Comparison of ENCODE assay signal across 1 cellular context in the genomic region with DNA sequence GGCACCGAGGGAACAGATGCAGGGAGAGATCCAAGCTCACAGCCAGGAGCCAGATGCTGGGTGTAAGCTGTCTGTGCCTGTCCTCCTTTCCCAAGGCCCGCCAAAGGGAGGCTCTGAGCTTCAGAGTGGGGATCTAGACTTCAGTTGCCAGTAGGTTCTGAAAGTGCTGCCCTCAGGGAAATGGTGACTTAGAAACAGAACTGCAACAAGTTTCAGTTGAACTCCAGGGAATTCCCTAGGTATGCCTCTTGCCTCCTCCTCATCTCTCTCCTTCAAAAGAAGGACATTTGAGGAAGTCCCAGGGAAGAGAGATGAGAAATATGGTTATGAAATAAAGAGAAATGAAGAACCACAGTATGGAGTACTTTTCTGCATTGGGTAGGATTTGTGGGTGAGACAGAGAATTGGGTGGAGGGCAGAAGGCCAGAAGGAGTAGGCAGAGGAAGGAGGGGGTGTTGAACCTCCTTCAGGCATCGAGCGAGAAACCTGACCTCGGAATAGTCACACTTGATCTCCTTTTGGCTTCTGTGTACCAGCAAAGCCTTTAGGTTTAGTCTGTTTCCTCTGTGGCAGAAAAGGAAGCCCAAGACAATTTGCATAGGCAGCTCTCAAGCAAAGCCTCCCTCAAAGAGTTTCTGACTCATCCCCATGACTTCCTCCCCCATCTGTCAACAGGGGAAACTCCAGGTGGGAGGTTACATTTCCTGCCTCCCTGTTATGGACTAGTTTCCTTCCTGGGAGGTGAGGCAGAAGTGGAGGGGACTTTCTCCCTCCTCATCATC.
TF ChIP-seq lines count a peak whose summit lies in the region.

No MANE protein-coding gene starts in this region.

TF ChIP-seq in GM12878, 131 proteins besides CTCF, POLR2A, EP300 and RAD21 (continued from another document and continues in another):
- TF ChIP-seq, protein P1, sequence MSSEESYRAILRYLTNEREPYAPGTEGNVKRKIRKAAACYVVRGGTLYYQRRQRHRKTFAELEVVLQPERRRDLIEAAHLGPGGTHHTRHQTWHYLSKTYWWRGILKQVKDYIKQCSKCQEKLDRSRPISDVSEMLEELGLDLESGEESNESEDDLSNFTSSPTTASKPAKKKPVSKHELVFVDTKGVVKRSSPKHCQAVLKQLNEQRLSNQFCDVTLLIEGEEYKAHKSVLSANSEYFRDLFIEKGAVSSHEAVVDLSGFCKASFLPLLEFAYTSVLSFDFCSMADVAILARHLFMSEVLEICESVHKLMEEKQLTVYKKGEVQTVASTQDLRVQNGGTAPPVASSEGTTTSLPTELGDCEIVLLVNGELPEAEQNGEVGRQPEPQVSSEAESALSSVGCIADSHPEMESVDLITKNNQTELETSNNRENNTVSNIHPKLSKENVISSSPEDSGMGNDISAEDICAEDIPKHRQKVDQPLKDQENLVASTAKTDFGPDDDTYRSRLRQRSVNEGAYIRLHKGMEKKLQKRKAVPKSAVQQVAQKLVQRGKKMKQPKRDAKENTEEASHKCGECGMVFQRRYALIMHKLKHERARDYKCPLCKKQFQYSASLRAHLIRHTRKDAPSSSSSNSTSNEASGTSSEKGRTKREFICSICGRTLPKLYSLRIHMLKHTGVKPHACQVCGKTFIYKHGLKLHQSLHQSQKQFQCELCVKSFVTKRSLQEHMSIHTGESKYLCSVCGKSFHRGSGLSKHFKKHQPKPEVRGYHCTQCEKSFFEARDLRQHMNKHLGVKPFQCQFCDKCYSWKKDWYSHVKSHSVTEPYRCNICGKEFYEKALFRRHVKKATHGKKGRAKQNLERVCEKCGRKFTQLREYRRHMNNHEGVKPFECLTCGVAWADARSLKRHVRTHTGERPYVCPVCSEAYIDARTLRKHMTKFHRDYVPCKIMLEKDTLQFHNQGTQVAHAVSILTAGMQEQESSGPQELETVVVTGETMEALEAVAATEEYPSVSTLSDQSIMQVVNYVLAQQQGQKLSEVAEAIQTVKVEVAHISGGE (CRISPR knock-in tag; IDR thresholded peaks at IDR 0.05): no peak
- TF ChIP-seq, protein P2, sequence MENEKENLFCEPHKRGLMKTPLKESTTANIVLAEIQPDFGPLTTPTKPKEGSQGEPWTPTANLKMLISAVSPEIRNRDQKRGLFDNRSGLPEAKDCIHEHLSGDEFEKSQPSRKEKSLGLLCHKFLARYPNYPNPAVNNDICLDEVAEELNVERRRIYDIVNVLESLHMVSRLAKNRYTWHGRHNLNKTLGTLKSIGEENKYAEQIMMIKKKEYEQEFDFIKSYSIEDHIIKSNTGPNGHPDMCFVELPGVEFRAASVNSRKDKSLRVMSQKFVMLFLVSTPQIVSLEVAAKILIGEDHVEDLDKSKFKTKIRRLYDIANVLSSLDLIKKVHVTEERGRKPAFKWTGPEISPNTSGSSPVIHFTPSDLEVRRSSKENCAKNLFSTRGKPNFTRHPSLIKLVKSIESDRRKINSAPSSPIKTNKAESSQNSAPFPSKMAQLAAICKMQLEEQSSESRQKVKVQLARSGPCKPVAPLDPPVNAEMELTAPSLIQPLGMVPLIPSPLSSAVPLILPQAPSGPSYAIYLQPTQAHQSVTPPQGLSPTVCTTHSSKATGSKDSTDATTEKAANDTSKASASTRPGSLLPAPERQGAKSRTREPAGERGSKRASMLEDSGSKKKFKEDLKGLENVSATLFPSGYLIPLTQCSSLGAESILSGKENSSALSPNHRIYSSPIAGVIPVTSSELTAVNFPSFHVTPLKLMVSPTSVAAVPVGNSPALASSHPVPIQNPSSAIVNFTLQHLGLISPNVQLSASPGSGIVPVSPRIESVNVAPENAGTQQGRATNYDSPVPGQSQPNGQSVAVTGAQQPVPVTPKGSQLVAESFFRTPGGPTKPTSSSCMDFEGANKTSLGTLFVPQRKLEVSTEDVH (IDR thresholded peaks at IDR 0.05; ENCODE audit: low read depth, partially characterized antibody): no peak
- TF ChIP-seq KLF5 (IDR thresholded peaks at IDR 0.05; ENCODE audit: partially characterized antibody) (no peak), RELA (IDR thresholded peaks at IDR 0.05; ENCODE audit: borderline replicate concordance, partially characterized antibody) (peak; percentile 91), BCL3 (IDR thresholded peaks at IDR 0.05; ENCODE audit: borderline replicate concordance, insufficient read depth, low read depth, low read length, poor library complexity, severe bottlenecking) (no peak), ZNF24 (IDR thresholded peaks at IDR 0.05) (no peak), E2F4 (IDR thresholded peaks at IDR 0.05; ENCODE audit: low read depth, low read length) (no peak), HDGF (IDR thresholded peaks at IDR 0.05) (no peak), TCF12 (IDR thresholded peaks at IDR 0.05; ENCODE audit: low read depth, low read length) (peak; percentile 72), IKZF2 (IDR thresholded peaks at IDR 0.05) (peak; percentile 96), ZBTB33 (IDR thresholded peaks at IDR 0.05) (no peak), STAT3 (IDR thresholded peaks at IDR 0.05; ENCODE audit: low read depth, low read length) (0 out of 2 replicates have a peak, but pooled peaks have one; percentile 54), HDAC2 (IDR thresholded peaks at IDR 0.05) (no peak), SREBF2 (IDR thresholded peaks at IDR 0.05; ENCODE audit: low read length) (no peak), SMARCA5 (IDR thresholded peaks at IDR 0.05) (no peak), MYB (IDR thresholded peaks at IDR 0.05; ENCODE audit: borderline replicate concordance, low read depth, low read length) (no peak), MEF2A (IDR thresholded peaks at IDR 0.05; ENCODE audit: insufficient read depth, low read depth, low read length) (peak; percentile 81), SUZ12 (IDR thresholded peaks at IDR 0.05; ENCODE audit: unreplicated experiment) (no peak), SPI1 (IDR thresholded peaks at IDR 0.05; ENCODE audit: borderline replicate concordance, insufficient read depth, low read depth, low read length) (peak; percentile 88), FOXM1 (IDR thresholded peaks at IDR 0.05; ENCODE audit: low read depth, low read length) (peak; percentile 91), BRCA1 (IDR thresholded peaks at IDR 0.05; ENCODE audit: low read depth, low read length) (no peak), HCFC1 (IDR thresholded peaks at IDR 0.05; ENCODE audit: low read length) (no peak), FOXK2 (IDR thresholded peaks at IDR 0.05) (peak; percentile 52), TBL1XR1 (IDR thresholded peaks at IDR 0.05; ENCODE audit: low read depth, low read length) (peak; percentile 98), BACH1 (IDR thresholded peaks at IDR 0.05; ENCODE audit: borderline replicate concordance) (no peak), NR2F1 (conservative IDR thresholded peaks at IDR 0.05) (peak; percentile 77), HSF1 (IDR thresholded peaks at IDR 0.05; ENCODE audit: low read depth, low read length) (no peak), IRF3 (IDR thresholded peaks at IDR 0.05) (no peak), ESRRA (IDR thresholded peaks at IDR 0.05; ENCODE audit: low read length) (no peak), SIN3A (IDR thresholded peaks at IDR 0.05; ENCODE audit: low read depth, low read length) (no peak), MLLT1 (IDR thresholded peaks at IDR 0.05) (no peak), HDAC6 (IDR thresholded peaks at IDR 0.05; ENCODE audit: unreplicated experiment) (no peak), GATAD2B (conservative IDR thresholded peaks at IDR 0.05; ENCODE audit: low read depth) (no peak; the same call in 1 of the 2 replicates), TCF7 (IDR thresholded peaks at IDR 0.05; ENCODE audit: borderline replicate concordance) (peak; percentile 67; the same call in 1 of the 2 replicates), RFX5 (IDR thresholded peaks at IDR 0.05; ENCODE audit: low read depth, low read length) (no peak), TAF1 (IDR thresholded peaks at IDR 0.05; ENCODE audit: borderline replicate concordance, low read depth, low read length) (peak; percentile 43; the same call in 1 of the 2 replicates), MYC (IDR thresholded peaks at IDR 0.05; ENCODE audit: insufficient read depth, insufficient read length, insufficient replicate concordance, low read length, severe bottlenecking) (no peak), TCF3 (IDR thresholded peaks at IDR 0.05; ENCODE audit: borderline replicate concordance, insufficient read depth, low read depth, low read length) (peak; percentile 72; the same call in 1 of the 2 replicates), MEF2B (IDR thresholded peaks at IDR 0.05; ENCODE audit: partially characterized antibody, poor library complexity, severe bottlenecking) (peak; percentile 72), DPF2 (IDR thresholded peaks at IDR 0.05) (peak; percentile 76), JUND (IDR thresholded peaks at IDR 0.05; ENCODE audit: low read depth, low read length) (no peak), KAT2A (conservative IDR thresholded peaks at IDR 0.05; ENCODE audit: control insufficient read depth, low read depth, low read length) (no peak)
- TF ChIP-seq, protein P3, sequence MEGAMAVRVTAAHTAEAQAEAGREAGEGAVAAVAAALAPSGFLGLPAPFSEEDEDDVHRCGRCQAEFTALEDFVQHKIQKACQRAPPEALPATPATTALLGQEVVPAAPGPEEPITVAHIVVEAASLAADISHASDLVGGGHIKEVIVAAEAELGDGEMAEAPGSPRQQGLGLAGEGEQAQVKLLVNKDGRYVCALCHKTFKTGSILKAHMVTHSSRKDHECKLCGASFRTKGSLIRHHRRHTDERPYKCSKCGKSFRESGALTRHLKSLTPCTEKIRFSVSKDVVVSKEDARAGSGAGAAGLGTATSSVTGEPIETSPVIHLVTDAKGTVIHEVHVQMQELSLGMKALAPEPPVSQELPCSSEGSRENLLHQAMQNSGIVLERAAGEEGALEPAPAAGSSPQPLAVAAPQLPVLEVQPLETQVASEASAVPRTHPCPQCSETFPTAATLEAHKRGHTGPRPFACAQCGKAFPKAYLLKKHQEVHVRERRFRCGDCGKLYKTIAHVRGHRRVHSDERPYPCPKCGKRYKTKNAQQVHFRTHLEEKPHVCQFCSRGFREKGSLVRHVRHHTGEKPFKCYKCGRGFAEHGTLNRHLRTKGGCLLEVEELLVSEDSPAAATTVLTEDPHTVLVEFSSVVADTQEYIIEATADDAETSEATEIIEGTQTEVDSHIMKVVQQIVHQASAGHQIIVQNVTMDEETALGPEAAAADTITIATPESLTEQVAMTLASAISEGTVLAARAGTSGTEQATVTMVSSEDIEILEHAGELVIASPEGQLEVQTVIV (IDR thresholded peaks at IDR 0.05; ENCODE audit: borderline replicate concordance, partially characterized antibody): no peak
